Comparison of ENCODE assay signal across 1 cellular context in genomic region chr19:3723110-3723488, GRCh38.
TF ChIP-seq lines count a peak whose summit lies in the region.

No MANE protein-coding gene starts in this region.

TF ChIP-seq in GM23338, 12 proteins besides CTCF, POLR2A, EP300 and RAD21:
- TF ChIP-seq STAT1 (IDR thresholded peaks at IDR 0.05; ENCODE audit: unreplicated experiment): no peak
- no peak for TF ChIP-seq ZNF462 (CRISPR knock-in tag; IDR thresholded peaks at IDR 0.05)
- no peak for TF ChIP-seq NANOG (IDR thresholded peaks at IDR 0.05; ENCODE audit: borderline replicate concordance)
- TF ChIP-seq POLR2AphosphoS5 (IDR thresholded peaks at IDR 0.05; ENCODE audit: low read depth): no peak
- TF ChIP-seq ETS1 (IDR thresholded peaks at IDR 0.05): no peak
